Comparison of ENCODE assay signal across 7 cellular contexts in genomic region chr5:6728011-6728794, GRCh38. TPM values are rescaled to one million over a fixed set of nuclear protein-coding genes. Genes with fewer than 3 reads are reported as not detected.
DNase-seq lines count a peak whose midpoint lies in the region; ATAC-seq, FAIRE-seq and TF ChIP-seq lines count a peak whose summit lies in the region.

No MANE protein-coding gene starts in this region.

- WGBS in small intestine, 3 donors = 79 to 83% (median 83%) methylated on average over 17 of the region's 17 CpGs

- peak overlapping the region; percentile 23 for H3K27ac Mint-ChIP-seq in dendritic cell treated with granulocyte-macrophage colony-stimulating factor and Interleukin-4, amounts not matched to agents 40 ng/mL and 50 ng/mL, for 4 days

- peaks cover 83% of the 10 kb centered on the region for H3K4me1 Mint-ChIP-seq in dendritic cell treated with granulocyte-macrophage colony-stimulating factor and Interleukin-4, amounts not matched to agents 40 ng/mL and 50 ng/mL, for 4 days (ENCODE audit: low read depth)

- ATAC-seq in GM18867 (IDR thresholded peaks at IDR 0.05; ENCODE audit: unreplicated experiment) = peak; percentile 93

- no peaks in the 10 kb centered on the region for H3K27me3 Mint-ChIP-seq in dendritic cell treated with granulocyte-macrophage colony-stimulating factor and Interleukin-4, amounts not matched to agents 40 ng/mL and 50 ng/mL, for 4 days

- TF ChIP-seq CTCF in kidney (IDR thresholded peaks at IDR 0.05; ENCODE audit: borderline replicate concordance, extremely low read depth, insufficient read depth) = no peak

- peaks cover 58% of the 10 kb centered on the region for H3K36me3 Mint-ChIP-seq in dendritic cell treated with granulocyte-macrophage colony-stimulating factor and Interleukin-4, amounts not matched to agents 40 ng/mL and 50 ng/mL, for 4 days (ENCODE audit: low read depth)

- H3K4me3 ChIP-seq in H7 (ENCODE audit: insufficient read depth, low read depth, low read length) (no peak overlapping the region), kidney (ENCODE audit: low read length in 2 of 2) (no peak overlapping the region), small intestine (ENCODE audit: low read depth in 1 of 2, low read length in 2 of 2) (no peak overlapping the region)

- peaks cover 32 to 43% of the 10 kb centered on the region in 2 donors for H3K4me1 ChIP-seq in kidney (ENCODE audit: control insufficient read depth in 1 of 2, insufficient read depth in 1 of 2, low read depth in 1 of 2, low read length in 2 of 2)
- H3K4me1 ChIP-seq in small intestine (ENCODE audit: control insufficient read depth in 2 of 2, insufficient read depth in 1 of 2, low read depth in 1 of 2, low read length in 1 of 2) = peaks cover 14 to 24% of the 10 kb centered on the region in 2 donors

- intact Hi-C loops in dendritic cell treated with granulocyte-macrophage colony-stimulating factor and Interleukin-4, amounts not matched to agents 40 ng/mL and 50 ng/mL, for 4 days (cut with micrococcal nuclease) = no loop called here
- intact Hi-C loops in kidney (cut with DNase I) = no loop called here

- DNase-seq in H7 (peak; percentile 80), NCI-H1105 (lab: John Stamatoyannopoulos, UW) (peak; percentile 63), kidney (no peak), small intestine (no peak)
- DNase-seq in activated effector memory CD4-positive, alpha-beta T cell treated with Interleukin-2 at 50 U/mL for 16 hours = no peak

- no peak overlapping the region for H3K9ac ChIP-seq in kidney (ENCODE audit: low read length in 2 of 2)

- H3K27me3 ChIP-seq in H7 (ENCODE audit: control insufficient read depth, insufficient read depth, low read length) (no peaks in the 10 kb centered on the region), small intestine (ENCODE audit: control insufficient read depth in 2 of 2, insufficient read depth in 2 of 2, low read length in 2 of 2) (no peaks in the 10 kb centered on the region)

- FAIRE-seq in kidney (lab: Jason Lieb, UNC) (no peak), small intestine (lab: Jason Lieb, UNC) (no peak)

- H3K4me3 Mint-ChIP-seq in dendritic cell treated with granulocyte-macrophage colony-stimulating factor and Interleukin-4, amounts not matched to agents 40 ng/mL and 50 ng/mL, for 4 days = no peak overlapping the region

- H3K36me3 ChIP-seq in H7 (replicated peaks; ENCODE audit: control insufficient read depth, insufficient read depth, low read length) (peaks cover 3% of the 10 kb centered on the region; the same call in 1 of the 2 replicates), kidney (ENCODE audit: control insufficient read depth in 1 of 2, insufficient read depth in 2 of 2, low read length in 2 of 2) (peaks cover 0 to 5% of the 10 kb centered on the region in 2 donors), small intestine (ENCODE audit: control insufficient read depth in 2 of 2, insufficient read depth in 2 of 2, low read length in 2 of 2) (peaks cover 0 to 4% of the 10 kb centered on the region in 2 donors)

- H3K27ac ChIP-seq in kidney (ENCODE audit: low read depth in 2 of 2, low read length in 2 of 2) = no peak overlapping the region
- peak overlapping the region in 1 of 2 donors; percentile 44 for H3K27ac ChIP-seq in small intestine (ENCODE audit: low read depth in 1 of 2, low read length in 1 of 2)

- H3K9me3 ChIP-seq in kidney (ENCODE audit: control insufficient read depth in 1 of 2, low read length in 2 of 2) (no peaks in the 10 kb centered on the region), small intestine (ENCODE audit: control insufficient read depth, low read depth) (no peaks in the 10 kb centered on the region)

- H3K9me3 Mint-ChIP-seq in dendritic cell treated with granulocyte-macrophage colony-stimulating factor and Interleukin-4, amounts not matched to agents 40 ng/mL and 50 ng/mL, for 4 days = no peaks in the 10 kb centered on the region

RNA-seq across cellular contexts. Expression of gene TENT4A, which starts 15.0 kb away (rescaled TPM):
- total RNA-seq in H7 (2014; rRNA removed; shearing (Covaris generic)) = 10.2 and 12.7 TPM in 2 replicates
- 22.8 TPM for total RNA-seq in kidney
- polyA plus RNA-seq in kidney (ENCODE audit: insufficient read depth, low read depth, low replicate concordance) (4.8 TPM), small intestine (10 to 100 TPM in 2 of 3 donors, 1 to 10 TPM in 1; 8.6 to 12.3 (median 10.0) TPM)

Comparison
In these comparisons a context has a peak if more than half of its experiments do, and no peak if none do; other contexts are left out.
1. DNase-seq: peak in H7 (single experiment) and NCI-H1105 (single experiment); none in kidney (single experiment), activated effector memory CD4-positive, alpha-beta T cell treated with Interleukin-2 at 50 U/mL for 16 hours (single experiment) and small intestine (single experiment).